ENCODE assay signal across 18 cellular contexts in the genomic region with DNA sequence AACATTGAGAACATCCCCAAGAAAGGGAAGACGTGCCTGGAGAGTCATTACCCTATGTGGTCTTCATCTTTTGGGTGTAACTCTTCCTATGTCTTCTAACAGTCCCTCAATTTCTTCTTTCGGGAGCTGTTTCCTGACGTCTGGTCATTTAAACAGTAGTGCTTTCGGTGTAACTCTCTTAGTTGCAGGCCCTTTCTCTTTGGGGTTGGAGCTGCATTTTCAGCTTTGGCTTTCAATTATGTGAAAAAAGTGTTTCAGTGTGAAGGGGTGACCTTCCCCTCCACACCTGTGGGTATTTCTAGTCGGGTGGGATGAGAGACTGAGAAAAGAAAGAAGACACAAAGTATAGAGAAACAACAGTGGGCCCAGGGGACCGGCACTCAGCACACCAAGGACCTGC.
DNase-seq lines count a peak whose midpoint lies in the region; ATAC-seq, FAIRE-seq and TF ChIP-seq lines count a peak whose summit lies in the region.
"Had no signal": no experiment of that assay in that cellular context is flagged by ENCODE, and none has a peak within 500 bp of the region (broad histone marks: within the 10 kb centered on the region; RNA-seq: fewer than 3 reads in every experiment).

No MANE protein-coding gene starts in this region.

- intact Hi-C loops in Calu3 (cut with micrococcal nuclease; ENCODE audit: unreplicated experiment) = no loop called here

- H3K27ac Mint-ChIP-seq in glutamatergic neuron (ENCODE audit: unreplicated experiment) = peak overlapping the region; percentile 24
- H3K27ac Mint-ChIP-seq in Calu3 (ENCODE audit: unreplicated experiment) = no peak overlapping the region
- H3K27ac Mint-ChIP-seq: CD4-positive, CD25-positive, alpha-beta regulatory T cell had no signal

- H3K27me3 Mint-ChIP-seq in glutamatergic neuron (ENCODE audit: unreplicated experiment) = no peaks in the 10 kb centered on the region
- H3K27me3 Mint-ChIP-seq in Calu3 (ENCODE audit: unreplicated experiment) = no peaks in the 10 kb centered on the region
- H3K27me3 Mint-ChIP-seq: CD4-positive, CD25-positive, alpha-beta regulatory T cell; CD8-positive, alpha-beta memory T cell had no signal

- H3K36me3 Mint-ChIP-seq in glutamatergic neuron (ENCODE audit: unreplicated experiment) (peaks cover 7% of the 10 kb centered on the region), Calu3 (ENCODE audit: insufficient read depth, unreplicated experiment) (no peaks in the 10 kb centered on the region)

- CTCF ChIA-PET in Calu3 (lab: Charles Lee) = no interaction called here

- peaks cover 2% of the 10 kb centered on the region for H3K9me3 Mint-ChIP-seq in glutamatergic neuron (ENCODE audit: unreplicated experiment)
- no peaks in the 10 kb centered on the region for H3K9me3 Mint-ChIP-seq in Calu3 (ENCODE audit: low read depth, unreplicated experiment)
- H3K9me3 Mint-ChIP-seq: CD8-positive, alpha-beta memory T cell had no signal

- peak; percentile 53 for ATAC-seq in HG03066 (IDR thresholded peaks at IDR 0.05; ENCODE audit: low read depth, unreplicated experiment)

- DNase-seq in GM19239 (ENCODE audit: insufficient read length, low spot score) = no peak
- no peak for DNase-seq in glutamatergic neuron
- no peak for DNase-seq in Calu3
- DNase-seq in GM20000 (ENCODE audit: low spot score) = no peak
- DNase-seq in cerebellar cortex (ENCODE audit: low spot score) = no peak
- DNase-seq: ACHN; BE2C; C1 segment of cervical spinal cord; CD4-positive, CD25-positive, alpha-beta regulatory T cell; CD8-positive, alpha-beta memory T cell; COR-L47; GM23248; KG1 had no signal

- H3K4me1 Mint-ChIP-seq in glutamatergic neuron (ENCODE audit: low read depth, unreplicated experiment) (peaks cover 52% of the 10 kb centered on the region), Calu3 (ENCODE audit: low read depth, unreplicated experiment) (peaks cover 10% of the 10 kb centered on the region)

- no peak for TF ChIP-seq CTCF in glutamatergic neuron (IDR thresholded peaks at IDR 0.05; ENCODE audit: partially characterized antibody, unreplicated experiment)
- TF ChIP-seq CTCF in Calu3 (IDR thresholded peaks at IDR 0.05; ENCODE audit: unreplicated experiment) = no peak
- no peak for TF ChIP-seq CTCF in GM20000 (IDR thresholded peaks at IDR 0.05; ENCODE audit: extremely low read depth, missing control alignments)

- no TSS peak for BruUV-seq in Calu3 (replicated peaks; lab: Mats Ljungman, UMichigan)

- peak; percentile 54 for FAIRE-seq in GM19239 (lab: Jason Lieb, UNC)
- FAIRE-seq: A204.1, D721Med, G401.6, GM12892 had no signal

- H3K4me3 Mint-ChIP-seq in glutamatergic neuron (ENCODE audit: unreplicated experiment) (no peak overlapping the region), Calu3 (ENCODE audit: low read depth, unreplicated experiment) (no peak overlapping the region)
- H3K4me3 Mint-ChIP-seq: CD4-positive, CD25-positive, alpha-beta regulatory T cell; CD8-positive, alpha-beta memory T cell had no signal
